Comparison of ENCODE assay signal across 29 cellular contexts in genomic region chr10:42583828-42584227, GRCh38.
"Had no signal": no experiment of that assay in that cellular context is flagged by ENCODE, and none has a peak within 500 bp of the region (broad histone marks: within the 10 kb centered on the region; RNA-seq: fewer than 3 reads in every experiment).

No MANE protein-coding gene starts in this region.

- H3K4me1 ChIP-seq: adrenal gland, body of pancreas, colonic mucosa had no signal

- H3K36me3 ChIP-seq: adrenal gland, cardiac muscle cell, colonic mucosa had no signal

- H3K27ac ChIP-seq: adrenal gland, body of pancreas, cardiac muscle cell, colonic mucosa had no signal

- ATAC-seq: activated CD4-positive, alpha-beta T cell treated with anti-CD3 and anti-CD28 coated beads for 36 hours; activated CD8-positive, alpha-beta memory T cell treated with anti-CD3 and anti-CD28 coated beads, Interleukin-2, amount 10 ng/mL, durations not matched to agents 7 days and 5 days; activated CD8-positive, alpha-beta T cell treated with anti-CD3 and anti-CD28 coated beads, Interleukin-2, amount 10 ng/mL, durations not matched to agents 7 days and 5 days; activated naive CD8-positive, alpha-beta T cell treated with anti-CD3 and anti-CD28 coated beads, Interleukin-2, amount 50 U/mL, for 24 hours; body of pancreas; esophagus mucosa; T-cell had no signal

- FAIRE-seq: frontal cortex had no signal

- DNase-seq: activated CD4-positive, alpha-beta memory T cell treated with anti-CD3 and anti-CD28 coated beads for 36 hours; activated CD4-positive, alpha-beta T cell treated with anti-CD3 and anti-CD28 coated beads for 36 hours; activated CD4-positive, CD25-positive, alpha-beta regulatory T cell; activated CD4-positive, CD25-positive, alpha-beta regulatory T cell treated with anti-CD3 and anti-CD28 coated beads, Interleukin-2, amount 50 U/mL, for 72 hours; activated CD8-positive, alpha-beta memory T cell treated with anti-CD3 and anti-CD28 coated beads, Interleukin-2, amount 10 ng/mL, durations not matched to agents 7 days and 5 days; activated CD8-positive, alpha-beta memory T cell treated with anti-CD3 and anti-CD28 coated beads, Interleukin-2, amount 50 U/mL, for 4 hours; activated CD8-positive, alpha-beta T cell treated with anti-CD3 and anti-CD28 coated beads, Interleukin-2, amount 10 ng/mL, durations not matched to agents 7 days and 5 days; activated effector memory CD4-positive, alpha-beta T cell treated with anti-CD3 and anti-CD28 coated beads, Interleukin-2, amount 50 U/mL, for 16 hours; activated naive CD4-positive, alpha-beta T cell treated with anti-CD3 and anti-CD28 coated beads for 36 hours; activated naive CD8-positive, alpha-beta T cell treated with anti-CD3 and anti-CD28 coated beads for 36 hours; activated naive CD8-positive, alpha-beta T cell treated with anti-CD3 and anti-CD28 coated beads, Interleukin-2, amount 50 U/mL, for 24 hours; activated T-cell treated with anti-CD3 and anti-CD28 coated beads, Interleukin-2, amount 50 U/mL, for 1 hour; activated T-cell treated with anti-CD3 and anti-CD28 coated beads, Interleukin-2, amount 50 U/mL, for 48 hours; adrenal gland; amygdala; aorta; body of pancreas; central memory CD4-positive, alpha-beta T cell; cerebellar nuclear complex; colonic mucosa; effector memory CD4-positive, alpha-beta T cell; endodermal cell; foreskin fibroblast; head of caudate nucleus; T-cell; T-helper 9 cell had no signal

- H3K9me3 ChIP-seq: adrenal gland, body of pancreas, colonic mucosa had no signal

- H3K4me3 ChIP-seq: adrenal gland, body of pancreas, cardiac muscle cell, colonic mucosa had no signal

- H3K27me3 ChIP-seq: adrenal gland, body of pancreas, cardiac muscle cell, colonic mucosa had no signal
